ENCODE assay signal across 20 cellular contexts in the genomic region with DNA sequence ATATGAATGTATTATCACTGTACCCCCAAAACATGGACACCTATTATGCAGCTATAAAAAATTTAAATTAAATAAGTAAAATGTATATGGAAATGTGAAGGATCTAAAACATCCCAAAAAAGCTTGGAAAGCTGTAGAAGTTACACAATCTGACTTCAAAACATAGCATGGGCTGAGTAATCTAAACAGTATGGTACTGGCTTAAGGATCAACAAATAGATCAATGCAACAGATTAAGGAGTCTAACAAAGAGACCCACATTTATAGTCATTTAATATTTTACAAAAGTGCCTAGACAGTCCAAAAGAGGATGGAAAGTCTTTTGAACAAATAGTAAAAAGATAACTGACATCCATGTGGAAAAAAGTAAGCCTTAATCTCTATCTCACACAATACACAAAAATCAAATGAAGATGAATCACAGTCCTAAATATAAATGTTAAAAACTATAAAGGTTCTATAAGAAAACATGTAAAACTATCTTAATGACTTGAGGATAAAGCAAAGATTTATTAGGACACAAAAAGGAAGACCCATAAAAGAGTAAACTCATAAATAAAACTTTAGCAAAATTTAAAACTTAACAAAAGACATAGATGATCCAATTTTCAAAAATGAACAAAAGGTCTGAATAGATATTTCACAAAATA.
A peak's percentile ranks its signal among the peaks of the same experiment; 100 is the strongest.
DNase-seq lines count a peak whose midpoint lies in the region; ATAC-seq, FAIRE-seq and TF ChIP-seq lines count a peak whose summit lies in the region.
"Had no signal": no experiment of that assay in that cellular context is flagged by ENCODE, and none has a peak within 500 bp of the region (broad histone marks: within the 10 kb centered on the region; RNA-seq: fewer than 3 reads in every experiment).

No MANE protein-coding gene starts in this region.

- peaks cover 49% of the 10 kb centered on the region for H3K4me1 ChIP-seq in MM.1S (ENCODE audit: low read length)

- no peak for FAIRE-seq in D721Med (lab: Jason Lieb, UNC)
- FAIRE-seq: small intestine had no signal

- no peaks in the 10 kb centered on the region for H3K27me3 ChIP-seq in MM.1S (replicated peaks; ENCODE audit: insufficient read depth, low read length)
- H3K27me3 ChIP-seq: ascending aorta had no signal

- H3K9me3 ChIP-seq in MM.1S (replicated peaks; ENCODE audit: insufficient read depth, low read length): no peaks in the 10 kb centered on the region
- H3K9me3 ChIP-seq: ascending aorta, SK-N-SH, thoracic aorta had no signal

- peak; percentile 52 for DNase-seq in ELR (ENCODE audit: low read depth)
- DNase-seq in MM.1S: no peak
- DNase-seq in fibroblast of mammary gland (ENCODE audit: low read depth): peak; percentile 49
- peak; percentile 3 for DNase-seq in skeletal muscle cell (ENCODE audit: low read depth)
- DNase-seq in D721Med (ENCODE audit: insufficient read length, low spot score): no peak
- DNase-seq in inferior parietal cortex (ENCODE audit: extremely low spot score): no peak
- DNase-seq: activated CD4-positive, alpha-beta T cell treated with anti-CD3 and anti-CD28 coated beads, Interleukin-2, amount 10 ng/mL, durations not matched to agents 7 days and 5 days; activated effector memory CD4-positive, alpha-beta T cell treated with anti-CD3 and anti-CD28 coated beads, Interleukin-2, amount 50 U/mL, for 16 hours; AML-193; DMS79 treated with DMSO at 0.1 percent for 48 hours; kidney glomerular epithelial cell; NCI-H1694; RPMI8226; SK-N-SH; small intestine; stimulated activated naive B cell treated with anti-CD40 and anti-IgM and Interleukin-4, amounts not matched to agents 10 μg/mL and 1 μg/mL and 100 μg/mL, for 72 hours had no signal

- no peak overlapping the region for H2AFZ ChIP-seq in MM.1S (ENCODE audit: low read length)

- H3K9me2 ChIP-seq in MM.1S (replicated peaks; ENCODE audit: insufficient read depth, low read length): no peaks in the 10 kb centered on the region
- H3K9me2 ChIP-seq: SK-N-SH had no signal

- no peak overlapping the region for H3K4me3 ChIP-seq in MM.1S (ENCODE audit: low read length)
- no peak overlapping the region for H3K4me3 ChIP-seq in fibroblast of mammary gland (ENCODE audit: control insufficient read depth, low read depth, low read length)
- no peak overlapping the region for H3K4me3 ChIP-seq in skeletal muscle cell (ENCODE audit: low read depth, low read length)
- H3K4me3 ChIP-seq: ascending aorta, thoracic aorta had no signal

- H3K27ac ChIP-seq in MM.1S (ENCODE audit: low read length): no peak overlapping the region
- H3K27ac ChIP-seq: ascending aorta, thoracic aorta, VCaP had no signal

- no peak overlapping the region for H3K9ac ChIP-seq in MM.1S (ENCODE audit: low read length)
- H3K9ac ChIP-seq: SK-N-SH had no signal

- H3F3A ChIP-seq in MM.1S (ENCODE audit: insufficient read depth, low read length): peaks cover 14% of the 10 kb centered on the region

- H4K20me1 ChIP-seq in MM.1S (ENCODE audit: insufficient read depth, low read length): no peaks in the 10 kb centered on the region

- ATAC-seq in GM21717 (IDR thresholded peaks at IDR 0.05; ENCODE audit: unreplicated experiment): no peak
- ATAC-seq: stimulated activated naive B cell treated with anti-CD40 and anti-IgM and Interleukin-4, amounts not matched to agents 10 μg/mL and 1 μg/mL and 100 μg/mL, for 72 hours had no signal

- 0 out of 2 replicates have a peak overlapping the region, but pooled peaks have one; percentile 3 for H3K4me2 ChIP-seq in MM.1S (ENCODE audit: low read depth, low read length)
- H3K4me2 ChIP-seq: SK-N-SH had no signal

- TF ChIP-seq CTCF in MM.1S (IDR thresholded peaks at IDR 0.05; ENCODE audit: low read length): no peak
- no peak for TF ChIP-seq CTCF in fibroblast of mammary gland (conservative IDR thresholded peaks at IDR 0.05; ENCODE audit: control insufficient read depth, insufficient read depth, low read depth, low read length)
- TF ChIP-seq CTCF in D721Med (IDR thresholded peaks at IDR 0.05; ENCODE audit: insufficient read depth, missing control alignments): no peak

- no peaks in the 10 kb centered on the region for H3K36me3 ChIP-seq in MM.1S (replicated peaks; ENCODE audit: insufficient read depth, low read length)
- H3K36me3 ChIP-seq: ascending aorta, thoracic aorta had no signal

- peaks cover 94% of the 10 kb centered on the region for H3K79me2 ChIP-seq in MM.1S (ENCODE audit: low read length)

Comparison
In these comparisons a context has a peak if more than half of its experiments do, and no peak if none do; other contexts are left out.
1. DNase-seq: peak in ELR (single experiment), fibroblast of mammary gland (single experiment) and skeletal muscle cell (single experiment); none in MM.1S (single experiment), D721Med (single experiment) and inferior parietal cortex (single experiment).